8 cellular contexts compared by ENCODE assay signal in the genomic region with DNA sequence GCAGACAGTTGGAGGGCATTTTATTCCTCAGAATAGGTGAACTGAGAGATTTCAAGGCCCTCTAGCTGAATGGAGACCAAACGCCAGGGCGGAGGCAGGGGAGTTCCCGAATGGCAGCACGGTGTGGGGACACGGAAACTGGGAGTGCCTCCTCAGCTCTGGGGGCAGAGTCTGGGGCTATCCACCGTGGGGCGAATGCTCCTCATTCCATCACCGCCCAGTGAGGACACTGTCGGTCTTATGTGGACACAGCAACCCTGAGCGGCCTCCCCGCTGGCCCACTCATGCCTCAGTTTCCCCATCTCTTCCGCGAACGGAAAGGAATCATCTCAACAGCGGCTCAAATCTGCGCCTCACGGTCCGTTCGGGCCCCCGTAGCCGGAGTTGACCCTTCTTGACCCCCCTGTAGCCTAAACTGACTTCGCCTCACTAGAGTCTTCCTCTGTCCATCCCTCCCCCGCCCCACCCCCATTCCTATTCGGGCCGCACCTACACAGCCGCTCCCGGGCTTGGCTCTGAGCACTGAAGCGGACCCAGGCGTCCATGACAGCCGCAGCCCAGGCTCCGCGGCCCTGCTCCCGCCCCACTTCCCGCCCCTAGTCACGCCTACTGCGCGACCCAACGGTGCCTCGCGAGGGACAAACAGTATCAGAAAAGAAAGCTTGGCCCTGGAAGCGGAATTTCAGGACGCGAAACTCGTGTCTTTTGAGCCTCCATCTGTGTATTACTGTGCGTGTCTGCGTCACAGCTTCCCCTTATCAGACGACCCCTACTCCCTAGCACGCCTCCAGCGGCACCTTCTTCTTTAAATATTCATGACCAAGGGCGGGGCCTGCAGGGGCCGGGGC. TPM values are rescaled to one million over a fixed set of nuclear protein-coding genes. Genes with fewer than 3 reads are reported as not detected.
DNase-seq lines count a peak whose midpoint lies in the region; ATAC-seq, FAIRE-seq and TF ChIP-seq lines count a peak whose summit lies in the region.

A gene with protein sequence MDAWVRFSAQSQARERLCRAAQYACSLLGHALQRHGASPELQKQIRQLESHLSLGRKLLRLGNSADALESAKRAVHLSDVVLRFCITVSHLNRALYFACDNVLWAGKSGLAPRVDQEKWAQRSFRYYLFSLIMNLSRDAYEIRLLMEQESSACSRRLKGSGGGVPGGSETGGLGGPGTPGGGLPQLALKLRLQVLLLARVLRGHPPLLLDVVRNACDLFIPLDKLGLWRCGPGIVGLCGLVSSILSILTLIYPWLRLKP (minus strand): TSS at position 574 of the 848 bp plus-strand sequence. CDS start 29 bp downstream, at position 545.

- peak within 1 kb of the TSS; percentile 94 for H3K27ac Mint-ChIP-seq in T-helper 17 cell

- H3K36me3 Mint-ChIP-seq in T-helper 17 cell (ENCODE audit: low read depth) = peaks cover 6% of the 10 kb centered on the region

- intact Hi-C loops in left ventricle myocardium superior (cut with micrococcal nuclease) = loop anchor here (10.0 kb wide), 1 partner anchor 74 kb away; the partner anchor contains the start of gene NUDT17

- DNase-seq in NCI-H187 (lab: John Stamatoyannopoulos, UW) = peak; percentile 96 to 98
- DNase-seq in T-helper 17 cell = peak; percentile 81 to 88 (median 86)
- peak; percentile 88 for DNase-seq in amniotic stem cell (lab: John Stamatoyannopoulos, UW)
- DNase-seq in left ventricle myocardium superior = peak; percentile 91
- peak; percentile 89 for DNase-seq in pulmonary artery endothelial cell (ENCODE audit: low read depth, low spot score)
- peak; percentile 89 for DNase-seq in urothelium cell line (ENCODE audit: low spot score)

- H3K4me1 Mint-ChIP-seq in T-helper 17 cell = peaks cover 35% of the 10 kb centered on the region

- ATAC-seq in HG02943 (IDR thresholded peaks at IDR 0.05; ENCODE audit: low read depth, unreplicated experiment) (peak; percentile 85), T-helper 17 cell (peak; percentile 91), left ventricle myocardium superior (peak; percentile 94)

- H3K27me3 Mint-ChIP-seq in T-helper 17 cell = no peaks in the 10 kb centered on the region

- TF ChIP-seq POLR2A in GM15510 (IDR thresholded peaks at IDR 0.05; ENCODE audit: borderline replicate concordance, extremely low read depth, insufficient read length) = peak; percentile 78

- FAIRE-seq in urothelium cell line (lab: Jason Lieb, UNC) = no peak

- peak within 1 kb of the TSS; percentile 94 for H3K4me3 Mint-ChIP-seq in T-helper 17 cell

- H3K9me3 ChIP-seq in T-helper 17 cell (ENCODE audit: control insufficient read depth, low read length, poor library complexity, severe bottlenecking) = no peaks in the 10 kb centered on the region

RNA-seq across cellular contexts. Expression of the gene that starts here (rescaled TPM):
- total RNA-seq in T-helper 17 cell (10 to 100 TPM; 15.7 TPM), left ventricle myocardium superior (23.8 TPM), pulmonary artery endothelial cell (30.9 and 31.9 TPM in 2 replicates)

Comparison
In these comparisons a context has a peak if more than half of its experiments do, and no peak if none do; other contexts are left out.
1. Peak in every context shown above with its lines: DNase-seq and ATAC-seq.